12 cellular contexts compared by ENCODE assay signal in the genomic region with DNA sequence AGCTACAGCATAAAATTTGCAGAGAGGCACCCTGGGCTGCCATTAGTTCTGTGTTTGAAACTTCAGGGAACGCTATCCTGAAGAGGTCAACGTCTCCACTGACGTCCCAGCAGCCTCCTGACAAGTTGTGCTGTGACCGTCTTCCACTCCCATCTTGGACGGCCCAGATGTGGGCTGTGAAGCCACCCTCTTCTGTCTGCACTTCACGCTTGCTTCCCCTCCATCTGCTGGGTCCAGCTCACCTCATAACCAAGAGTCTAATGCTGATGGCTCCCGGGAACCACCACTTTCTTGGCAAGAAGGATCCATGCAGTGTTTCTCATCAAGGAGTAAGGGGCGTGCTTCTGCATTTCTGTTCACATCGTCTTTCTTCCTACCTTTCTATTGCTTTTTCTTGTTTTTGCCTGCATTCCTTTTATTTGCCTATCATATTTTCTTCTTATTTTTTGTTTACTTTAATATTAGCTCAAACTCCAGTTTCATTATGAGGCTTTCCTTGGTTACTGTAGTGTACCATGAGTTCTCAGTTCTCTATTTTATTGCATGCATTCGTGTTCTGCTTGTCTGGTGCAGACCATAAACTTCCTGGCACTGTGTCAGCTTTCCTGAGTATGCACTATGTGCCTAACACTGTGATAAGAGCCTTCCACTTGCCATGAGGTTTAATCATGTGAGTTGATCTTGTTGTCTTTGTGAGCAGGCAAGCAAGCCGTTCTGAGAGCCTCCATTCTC.
A peak's percentile ranks its signal among the peaks of the same experiment; 100 is the strongest.
DNase-seq lines count a peak whose midpoint lies in the region; ATAC-seq and TF ChIP-seq lines count a peak whose summit lies in the region.
"Had no signal": no experiment of that assay in that cellular context is flagged by ENCODE, and none has a peak within 500 bp of the region (broad histone marks: within the 10 kb centered on the region; RNA-seq: fewer than 3 reads in every experiment).

No MANE protein-coding gene starts in this region.

- H3K4me3 Mint-ChIP-seq in glutamatergic neuron (ENCODE audit: unreplicated experiment) (no peak overlapping the region), natural killer cell (no peak overlapping the region)
- no peak overlapping the region for H3K4me3 Mint-ChIP-seq in activated naive CD8-positive, alpha-beta T cell treated with anti-CD3 and anti-CD28 coated beads, Interleukin-2, amount 50 U/mL, for 24 hours

- H3K27ac Mint-ChIP-seq in glutamatergic neuron (ENCODE audit: unreplicated experiment) = no peak overlapping the region
- no peak overlapping the region for H3K27ac Mint-ChIP-seq in activated naive CD8-positive, alpha-beta T cell treated with anti-CD3 and anti-CD28 coated beads, Interleukin-2, amount 50 U/mL, for 24 hours
- H3K27ac Mint-ChIP-seq in natural killer cell = no peak overlapping the region

- ATAC-seq in GM18907 (IDR thresholded peaks at IDR 0.05; ENCODE audit: unreplicated experiment) = peak; percentile 100
- ATAC-seq in GM21825 (IDR thresholded peaks at IDR 0.05; ENCODE audit: unreplicated experiment) = peak; percentile 100
- ATAC-seq in HG03469 (IDR thresholded peaks at IDR 0.05; ENCODE audit: unreplicated experiment) = peak; percentile 100
- ATAC-seq in activated naive CD8-positive, alpha-beta T cell treated with anti-CD3 and anti-CD28 coated beads, Interleukin-2, amount 50 U/mL, for 24 hours = no peak
- ATAC-seq in omental fat pad (ENCODE audit: low FRiP score) = no peak
- ATAC-seq in natural killer cell = no peak

- H3K27me3 Mint-ChIP-seq in glutamatergic neuron (ENCODE audit: unreplicated experiment) = no peaks in the 10 kb centered on the region
- H3K27me3 Mint-ChIP-seq in activated naive CD8-positive, alpha-beta T cell treated with anti-CD3 and anti-CD28 coated beads, Interleukin-2, amount 50 U/mL, for 24 hours = no peaks in the 10 kb centered on the region
- no peaks in the 10 kb centered on the region for H3K27me3 Mint-ChIP-seq in natural killer cell (ENCODE audit: low read depth in 2 of 2)

- H3K36me3 Mint-ChIP-seq in glutamatergic neuron (ENCODE audit: unreplicated experiment) (no peaks in the 10 kb centered on the region), natural killer cell (no peaks in the 10 kb centered on the region)
- no peaks in the 10 kb centered on the region for H3K36me3 Mint-ChIP-seq in activated naive CD8-positive, alpha-beta T cell treated with anti-CD3 and anti-CD28 coated beads, Interleukin-2, amount 50 U/mL, for 24 hours (ENCODE audit: low read depth)

- no peaks in the 10 kb centered on the region for H3K9me3 Mint-ChIP-seq in glutamatergic neuron (ENCODE audit: unreplicated experiment)
- no peaks in the 10 kb centered on the region for H3K9me3 Mint-ChIP-seq in activated naive CD8-positive, alpha-beta T cell treated with anti-CD3 and anti-CD28 coated beads, Interleukin-2, amount 50 U/mL, for 24 hours
- no peaks in the 10 kb centered on the region for H3K9me3 Mint-ChIP-seq in natural killer cell

- H3K4me1 Mint-ChIP-seq in glutamatergic neuron (ENCODE audit: low read depth, unreplicated experiment) = no peaks in the 10 kb centered on the region
- H3K4me1 Mint-ChIP-seq in activated naive CD8-positive, alpha-beta T cell treated with anti-CD3 and anti-CD28 coated beads, Interleukin-2, amount 50 U/mL, for 24 hours = no peaks in the 10 kb centered on the region
- no peaks in the 10 kb centered on the region for H3K4me1 Mint-ChIP-seq in natural killer cell

- no peak for TF ChIP-seq CTCF in glutamatergic neuron (IDR thresholded peaks at IDR 0.05; ENCODE audit: partially characterized antibody, unreplicated experiment)
- TF ChIP-seq CTCF in omental fat pad (IDR thresholded peaks at IDR 0.05) = no peak
- no peak for TF ChIP-seq CTCF in natural killer cell (IDR thresholded peaks at IDR 0.05)

- intact Hi-C loops in natural killer cell (cut with micrococcal nuclease) = no loop called here

- peak; percentile 90 for DNase-seq in pons (ENCODE audit: low spot score)
- no peak for DNase-seq in glutamatergic neuron
- no peak for DNase-seq in activated naive CD8-positive, alpha-beta T cell treated with anti-CD3 and anti-CD28 coated beads, Interleukin-2, amount 50 U/mL, for 24 hours
- no peak for DNase-seq in omental fat pad (ENCODE audit: low spot score)
- no peak for DNase-seq in natural killer cell
- DNase-seq: kidney, right cardiac atrium, stomach, T-helper 1 cell had no signal

Comparison
In these comparisons a context has a peak if more than half of its experiments do, and no peak if none do; other contexts are left out.
1. ATAC-seq: peak in GM18907 (single experiment), GM21825 (single experiment) and HG03469 (single experiment); none in activated naive CD8-positive, alpha-beta T cell treated with anti-CD3 and anti-CD28 coated beads, Interleukin-2, amount 50 U/mL, for 24 hours (single experiment), omental fat pad (single experiment) and natural killer cell (0 of 3).